In the genomic region with DNA sequence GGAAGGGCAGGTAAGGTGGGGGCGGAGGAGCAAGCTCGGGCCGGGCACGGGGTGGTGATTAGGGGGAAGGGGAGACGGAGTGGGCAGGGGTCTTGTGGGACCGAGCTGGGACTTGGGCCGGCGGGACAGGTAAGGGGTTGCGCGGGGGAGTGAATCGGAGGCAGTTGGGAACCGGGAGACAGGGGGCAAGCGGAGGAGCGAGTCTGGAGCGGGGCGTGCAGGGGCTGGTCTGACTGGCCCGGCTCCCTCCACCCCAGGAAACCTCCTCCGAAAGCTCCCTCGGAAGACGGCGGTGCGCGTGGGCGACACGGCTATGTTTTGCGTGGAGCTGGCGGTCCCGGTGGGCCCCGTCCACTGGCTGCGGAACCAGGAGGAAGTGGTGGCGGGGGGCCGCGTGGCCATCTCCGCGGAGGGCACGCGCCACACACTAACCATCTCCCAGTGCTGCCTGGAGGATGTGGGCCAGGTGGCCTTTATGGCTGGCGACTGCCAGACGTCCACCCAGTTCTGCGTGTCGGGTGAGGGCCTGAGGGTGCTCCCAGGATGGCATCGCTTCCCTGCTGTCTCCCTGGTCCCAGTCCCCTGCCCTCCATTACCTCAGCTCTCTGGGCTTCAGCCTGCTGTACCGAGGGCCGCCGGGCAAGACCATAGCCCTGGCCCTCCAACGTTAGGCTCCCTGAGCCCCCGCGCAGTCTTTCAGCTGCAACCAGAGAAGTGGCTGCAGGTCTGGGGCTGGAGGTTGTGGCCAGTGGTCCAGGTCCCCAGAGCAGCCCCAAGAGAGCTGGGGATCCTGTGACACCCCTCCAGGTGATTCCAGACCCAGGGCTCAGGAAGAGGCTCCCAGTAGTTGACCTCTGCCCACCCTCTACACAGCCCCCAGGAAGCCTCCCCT, we compare ENCODE assay signal across 8 cellular contexts. TPM values are rescaled to one million over a fixed set of nuclear protein-coding genes. Genes with fewer than 3 reads are reported as not detected.
DNase-seq lines count a peak whose midpoint lies in the region; ATAC-seq, FAIRE-seq and TF ChIP-seq lines count a peak whose summit lies in the region.

No MANE protein-coding gene starts in this region.

- peak overlapping the region; percentile 37 for H3K4me3 ChIP-seq in astrocyte of the cerebellum (ENCODE audit: low read depth, low read length)
- H3K4me3 ChIP-seq in keratinocyte (ENCODE audit: control insufficient read depth in 2 of 3, extremely low read depth in 1 of 3, insufficient read depth in 2 of 3, low read depth in 1 of 3, low read length in 3 of 3) = peak overlapping the region in 2 of 3 experiments; percentile 46 to 60
- H3K4me3 ChIP-seq in tibial nerve = peak overlapping the region; percentile 31 to 49 (median 42)

- H3K9ac ChIP-seq in keratinocyte (ENCODE audit: control insufficient read depth, extremely low read depth, insufficient read depth, low read length) = peak overlapping the region; percentile 15

- H3K36me3 ChIP-seq in keratinocyte (ENCODE audit: control insufficient read depth in 2 of 2, extremely low read depth in 1 of 2, insufficient read depth in 2 of 2, low read length in 2 of 2) (no peaks in the 10 kb centered on the region), tibial nerve (peaks cover 0 to 2% (median 0%) of the 10 kb centered on the region in 3 donors)

- H3K27ac ChIP-seq in keratinocyte (ENCODE audit: control insufficient read depth, insufficient read depth, low read length) = no peak overlapping the region
- peak overlapping the region in 1 of 4 donors; percentile 42 for H3K27ac ChIP-seq in tibial nerve

- H3K4me2 ChIP-seq in keratinocyte (ENCODE audit: control insufficient read depth, extremely low read depth, insufficient read depth, low read depth, low read length) = peak overlapping the region; percentile 58

- TF ChIP-seq CTCF in astrocyte of the cerebellum (IDR thresholded peaks at IDR 0.05; ENCODE audit: low read depth, low read length, missing control alignments) (no peak), keratinocyte (optimal IDR thresholded peaks at IDR 0.05 in 1 of 3, IDR thresholded peaks at IDR 0.05 in 1 of 3, conservative IDR thresholded peaks at IDR 0.05 in 1 of 3; ENCODE audit: extremely low read depth in 1 of 3, insufficient read depth in 2 of 3, low read length in 3 of 3) (no peak), tibial nerve (IDR thresholded peaks at IDR 0.05) (no peak)

- H3K4me3 Mint-ChIP-seq in activated T-cell treated with anti-CD3 and anti-CD28 coated beads, Interleukin-2, amount 50 U/mL, for 24 hours = peak overlapping the region; percentile 73

- in situ Hi-C loops in astrocyte of the cerebellum (cut with HindIII; ENCODE audit: low sequenced_read_pairs) = loop anchor here (5.0 kb wide), 1 partner anchor 107 kb away; the partner anchor contains the start of gene MRPL55

- H3K27me3 ChIP-seq in keratinocyte (ENCODE audit: control insufficient read depth, extremely low read depth, insufficient read depth, low read length) (no peaks in the 10 kb centered on the region), tibial nerve (peaks cover 0 to 10% of the 10 kb centered on the region in 2 donors)

- peaks cover 2% of the 10 kb centered on the region for H3K4me1 Mint-ChIP-seq in activated T-cell treated with anti-CD3 and anti-CD28 coated beads, Interleukin-2, amount 50 U/mL, for 24 hours (ENCODE audit: low read depth)

- H4K20me1 ChIP-seq in keratinocyte (ENCODE audit: control insufficient read depth, extremely low read depth, insufficient read depth, low read length) = no peaks in the 10 kb centered on the region

- H3K36me3 Mint-ChIP-seq in activated T-cell treated with anti-CD3 and anti-CD28 coated beads, Interleukin-2, amount 50 U/mL, for 24 hours (ENCODE audit: low read depth) = peaks cover 23% of the 10 kb centered on the region

- no peaks in the 10 kb centered on the region for H3K9me3 Mint-ChIP-seq in activated T-cell treated with anti-CD3 and anti-CD28 coated beads, Interleukin-2, amount 50 U/mL, for 24 hours

- H3K79me2 ChIP-seq in keratinocyte (ENCODE audit: control insufficient read depth, insufficient read depth, low read length) = no peaks in the 10 kb centered on the region

- no peak for ATAC-seq in HG03095 (IDR thresholded peaks at IDR 0.05; ENCODE audit: unreplicated experiment)
- no peak for ATAC-seq in HG02642 (IDR thresholded peaks at IDR 0.05; ENCODE audit: poor library complexity, unreplicated experiment)
- ATAC-seq in GM18519 (IDR thresholded peaks at IDR 0.05; ENCODE audit: low FRiP score, unreplicated experiment) = no peak

- no peaks in the 10 kb centered on the region for H3K9me1 ChIP-seq in keratinocyte (ENCODE audit: control insufficient read depth, extremely low read depth, insufficient read depth, low read length)

- H3K9me3 ChIP-seq in keratinocyte (ENCODE audit: control insufficient read depth, low read depth, low read length) (no peaks in the 10 kb centered on the region), tibial nerve (no peaks in the 10 kb centered on the region)

- 22 to 29% methylated on average over 31 to 32 of the region's 48 CpGs for WGBS in tibial nerve, 2 donors

- no peak overlapping the region for H3K27ac Mint-ChIP-seq in activated T-cell treated with anti-CD3 and anti-CD28 coated beads, Interleukin-2, amount 50 U/mL, for 24 hours

- H3K4me1 ChIP-seq in keratinocyte (ENCODE audit: control insufficient read depth, extremely low read depth, insufficient read depth, low read length) = no peaks in the 10 kb centered on the region
- peaks cover 0 to 20% (median 6%) of the 10 kb centered on the region in 4 donors for H3K4me1 ChIP-seq in tibial nerve

- no peak for TF ChIP-seq EP300 in tibial nerve (IDR thresholded peaks at IDR 0.05)

- FAIRE-seq in keratinocyte (lab: Jason Lieb, UNC) = no peak

- TF ChIP-seq POLR2A in tibial nerve (IDR thresholded peaks at IDR 0.05) = no peak

- peak; percentile 50 for DNase-seq in activated T-cell treated with anti-CD3 and anti-CD28 coated beads, Interleukin-2, amount 50 U/mL, for 24 hours
- DNase-seq in activated T-cell treated with anti-CD3 and anti-CD28 coated beads, Interleukin-2, amount 50 U/mL, for 48 hours = no peak
- DNase-seq in astrocyte of the cerebellum (ENCODE audit: low read depth) (no peak), keratinocyte (ENCODE audit: low read depth, low spot score) (no peak), tibial nerve (ENCODE audit: low spot score in 2 of 2) (no peak)

- dilution Hi-C loops in keratinocyte (cut with MboI; ENCODE audit: extremely low pct_ligation_motif_present, low sequenced_read_pairs) = no loop called here

- no peaks in the 10 kb centered on the region for H3K27me3 Mint-ChIP-seq in activated T-cell treated with anti-CD3 and anti-CD28 coated beads, Interleukin-2, amount 50 U/mL, for 24 hours

- H2AFZ ChIP-seq in keratinocyte (ENCODE audit: control insufficient read depth, low read length) = peak overlapping the region; percentile 46

RNA-seq across cellular contexts. Expression of gene OBSCN, which starts 6.3 kb away (rescaled TPM):
- polyA plus RNA-seq in keratinocyte = 1.6 to 3.5 TPM (median 1.8 TPM) in 3 replicates
- polyA plus RNA-seq in keratinocyte (2011; ENCODE audit: low read depth) = 2.6 TPM
- 0.74 and 1.5 TPM in 2 replicates for polyA plus RNA-seq in keratinocyte (2011; cell fraction: cytosol; rRNA removed)
- 15.7 and 26.8 TPM in 2 replicates for polyA plus RNA-seq in keratinocyte (2011; cell fraction: nucleus; rRNA removed)
- polyA plus RNA-seq in keratinocyte (2012; ENCODE audit: low replicate concordance) = 2.4 and 3.8 TPM in 2 replicates
- 6.1 to 8.1 TPM (median 7.0 TPM) in 3 replicates for polyA minus RNA-seq in keratinocyte
- polyA minus RNA-seq in keratinocyte (2011; cell fraction: cytosol; rRNA and poly(A)+ RNA removed) = 2.7 TPM
- 17.4 and 31.7 TPM in 2 replicates for polyA minus RNA-seq in keratinocyte (2011; cell fraction: nucleus; rRNA and poly(A)+ RNA removed)
- total RNA-seq in tibial nerve = 10 to 100 TPM in 3 of 4 donors, 1 to 10 TPM in 1; 8.5 to 22.6 (median 19.0) TPM

RNA-seq across cellular contexts. Expression of gene IBA57, which starts 48.6 kb away (rescaled TPM):
- polyA plus RNA-seq in keratinocyte = 1.5 to 3.4 TPM (median 2.8 TPM) in 3 replicates
- 0.85 TPM for polyA plus RNA-seq in keratinocyte (2011; ENCODE audit: low read depth)
- polyA plus RNA-seq in keratinocyte (2011; cell fraction: cytosol; rRNA removed) = 1.3 and 2.7 TPM in 2 replicates
- 3.7 and 5.4 TPM in 2 replicates for polyA plus RNA-seq in keratinocyte (2011; cell fraction: nucleus; rRNA removed)
- 1.3 and 3.6 TPM in 2 replicates for polyA plus RNA-seq in keratinocyte (2012; ENCODE audit: low replicate concordance)
- polyA minus RNA-seq in keratinocyte = 1.6 to 3.0 TPM (median 1.9 TPM) in 3 replicates
- polyA minus RNA-seq in keratinocyte (2011; cell fraction: cytosol; rRNA and poly(A)+ RNA removed) = 1.9 TPM
- 3.6 and 3.9 TPM in 2 replicates for polyA minus RNA-seq in keratinocyte (2011; cell fraction: nucleus; rRNA and poly(A)+ RNA removed)
- 10 to 100 TPM in 1 of 4 donors, 1 to 10 TPM in 3; 5.5 to 17.8 (median 9.2) TPM for total RNA-seq in tibial nerve
